18 cellular contexts compared by ENCODE assay signal in genomic region chr2:98153402-98153938, GRCh38.
"Had no signal": no experiment of that assay in that cellular context is flagged by ENCODE, and none has a peak within 500 bp of the region (broad histone marks: within the 10 kb centered on the region; RNA-seq: fewer than 3 reads in every experiment).

No MANE protein-coding gene starts in this region.

- H3K4me3 ChIP-seq: left lung, right lobe of liver, upper lobe of left lung, vagina had no signal

- DNase-seq: activated CD4-positive, alpha-beta memory T cell treated with anti-CD3 and anti-CD28 coated beads, Interleukin-2, amount 10 ng/mL, durations not matched to agents 7 days and 5 days; activated CD4-positive, alpha-beta T cell treated with anti-CD3 and anti-CD28 coated beads, Interleukin-2, amount 10 ng/mL, durations not matched to agents 7 days and 5 days; activated CD4-positive, CD25-positive, alpha-beta regulatory T cell treated with anti-CD3 and anti-CD28 coated beads, Interleukin-2, amount 50 U/mL, for 72 hours; activated gamma-delta T cell treated with Interleukin-2 at 50 U/mL for 16 hours; activated naive CD4-positive, alpha-beta T cell treated with anti-CD3 and anti-CD28 coated beads, Interleukin-2, amount 50 U/mL, for 16 hours; activated T-cell treated with anti-CD3 and anti-CD28 coated beads, Interleukin-2, amount 50 U/mL, for 4 hours; amniotic stem cell; cortex of kidney; foreskin fibroblast; left lung; right lobe of liver; stimulated activated CD4-positive, alpha-beta T cell treated with anti-CD3 and anti-CD28 coated beads, Interleukin-2, amount 100 ng/mL, for 48 hours; stimulated activated naive CD8-positive, alpha-beta T cell treated with anti-CD3 and anti-CD28 coated beads, Interleukin-15, Interleukin-2, amounts not matched to agents 100 U/mL and 50 U/mL, for 24 hours; T-helper 17 cell; T1000; upper lobe of left lung had no signal

- H3K4me1 ChIP-seq: left lung, upper lobe of left lung, vagina had no signal

- H3K27ac ChIP-seq: left lung, right lobe of liver, upper lobe of left lung, vagina had no signal

- H3K9me3 ChIP-seq: left lung, right lobe of liver, upper lobe of left lung, vagina had no signal

- H3K36me3 ChIP-seq: left lung, right lobe of liver, upper lobe of left lung, vagina had no signal

- ATAC-seq: activated T-cell treated with anti-CD3 and anti-CD28 coated beads, Interleukin-2, amount 50 U/mL, for 4 hours; activated T-helper 17 cell treated with anti-CD3 and anti-CD28 coated beads, Interleukin-2, amount 50 U/mL, for 72 hours; left lung; right lobe of liver; stimulated activated naive CD8-positive, alpha-beta T cell treated with anti-CD3 and anti-CD28 coated beads, Interleukin-15, Interleukin-2, amounts not matched to agents 100 U/mL and 50 U/mL, for 24 hours; T-helper 17 cell had no signal

- H3K27me3 ChIP-seq: left lung, right lobe of liver, upper lobe of left lung, vagina had no signal
